ENCODE assay signal across 9 cellular contexts in genomic region chr15:95111969-95112368, GRCh38.
"Had no signal": no experiment of that assay in that cellular context is flagged by ENCODE, and none has a peak within 500 bp of the region (broad histone marks: within the 10 kb centered on the region; RNA-seq: fewer than 3 reads in every experiment).

No MANE protein-coding gene starts in this region.

- H3K27ac ChIP-seq: GM23248 had no signal

- H3K4me1 ChIP-seq: HAP-1 had no signal

- H3K9me3 ChIP-seq: HAP-1 had no signal

- DNase-seq: GM23248, GOT3, H7, H9, HCEC 1CT, HFFc6 had no signal

- H3K9ac ChIP-seq: GM23248 had no signal

- H3K36me3 ChIP-seq: HAP-1 had no signal

- H3K4me3 ChIP-seq: GM23248, GM23338, HAP-1 had no signal

- H2AFZ ChIP-seq: GM23248, GM23338 had no signal

- H3K4me2 ChIP-seq: GM23338 had no signal

- ATAC-seq: GM23338, HCT116 had no signal
